Comparison of ENCODE assay signal across 24 cellular contexts in genomic region chr5:64514620-64515019, GRCh38. TPM values are rescaled to one million over a fixed set of nuclear protein-coding genes. Genes with fewer than 3 reads are reported as not detected.
"Had no signal": no experiment of that assay in that cellular context is flagged by ENCODE, and none has a peak within 500 bp of the region (broad histone marks: within the 10 kb centered on the region; RNA-seq: fewer than 3 reads in every experiment).

No MANE protein-coding gene starts in this region.

- H3K9me3 ChIP-seq: pancreas, prostate gland, right lobe of liver, tibial nerve, uterus had no signal

- H3K4me1 ChIP-seq: pancreas, prostate gland, right lobe of liver, tibial nerve, uterus had no signal

- H3K27ac ChIP-seq: pancreas, prostate gland, right lobe of liver, tibial nerve, uterus had no signal

- H3K4me3 ChIP-seq: lung, pancreas, prostate gland, right lobe of liver, smooth muscle cell, tibial nerve, uterus had no signal

- DNase-seq: hypothalamus; immature natural killer cell; mesendoderm; naive B cell; nucleus accumbens; pancreas; posterior cingulate gyrus; right lobe of liver; stimulated activated CD4-positive, alpha-beta T cell treated with anti-CD3 and anti-CD28 coated beads, Interleukin-1b, Interleukin-23, amount 100 ng/mL, for 48 hours; stimulated activated CD4-positive, alpha-beta T cell treated with anti-CD3 and anti-CD28 coated beads, Interleukin-2, amount 100 ng/mL, for 48 hours; stimulated activated CD4-positive, alpha-beta T cell treated with anti-CD3 and anti-CD28 coated beads, Interleukin-4, amount 100 ng/mL, for 4 hours; stimulated activated CD8-positive, alpha-beta memory T cell treated with anti-CD3 and anti-CD28 coated beads, Interleukin-4, amount 100 ng/mL, for 48 hours; stimulated activated naive CD4-positive, alpha-beta T cell treated with Interleukin-2 at 50 U/mL for 16 hours; stimulated activated naive CD8-positive, alpha-beta T cell treated with anti-CD3 and anti-CD28 coated beads, Interleukin-15, amount 100 ng/mL, for 72 hours; substantia nigra; uterus had no signal

- H3K36me3 ChIP-seq: pancreas, prostate gland, right lobe of liver, tibial nerve, uterus had no signal

- ATAC-seq: left lobe of liver; pancreas; stimulated activated memory B cell treated with anti-CD40 and anti-IgM and Interleukin-4, amounts not matched to agents 10 μg/mL and 1 μg/mL and 100 μg/mL, for 72 hours; stimulated activated naive CD8-positive, alpha-beta T cell treated with anti-CD3 and anti-CD28 coated beads, Interleukin-15, amount 100 ng/mL, for 72 hours had no signal

RNA-seq across cellular contexts. Expression of gene RGS7BP, which starts 8.8 kb away (rescaled TPM):
- total RNA-seq: kidney epithelial cell, mononuclear cell, smooth muscle cell had no signal
- polyA plus RNA-seq: immature natural killer cell, smooth muscle cell had no signal
